36 cellular contexts compared by ENCODE assay signal in the genomic region with DNA sequence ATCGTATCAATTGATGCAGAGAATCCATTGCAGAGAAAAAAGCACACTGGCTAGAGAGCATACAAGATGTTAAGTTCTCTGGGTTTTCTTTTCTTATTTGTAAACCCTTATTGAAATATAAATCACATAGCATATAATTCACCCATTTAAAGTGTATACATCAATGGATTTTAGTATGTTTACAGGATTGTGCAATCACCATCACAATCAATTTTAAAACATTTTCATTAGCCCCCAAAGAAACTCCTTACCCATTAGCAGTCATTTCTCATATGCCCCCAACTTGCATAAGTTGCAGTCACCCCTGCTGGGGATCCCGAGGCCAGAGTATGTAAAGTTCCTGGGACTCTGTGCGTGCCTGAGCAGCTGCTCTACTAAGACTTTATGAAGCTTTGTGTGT.
"Had no signal": no experiment of that assay in that cellular context is flagged by ENCODE, and none has a peak within 500 bp of the region (broad histone marks: within the 10 kb centered on the region; RNA-seq: fewer than 3 reads in every experiment).

No MANE protein-coding gene starts in this region.

- H3K4me1 Mint-ChIP-seq: activated B cell treated with CpG ODN at 0.5 μM for 24 hours; activated CD4-positive, alpha-beta T cell treated with anti-CD3 and anti-CD28 coated beads, Interleukin-2, amount 10 ng/mL, durations not matched to agents 24 days and 14 days; activated naive CD8-positive, alpha-beta T cell treated with anti-CD3 and anti-CD28 coated beads for 36 hours; activated T-helper 17 cell treated with anti-CD3 and anti-CD28 coated beads, Interleukin-2, amount 50 U/mL, for 72 hours had no signal

- H3K9me3 Mint-ChIP-seq: activated B cell treated with CpG ODN at 0.5 μM for 24 hours; activated CD4-positive, alpha-beta memory T cell treated with anti-CD3 and anti-CD28 coated beads for 36 hours; activated CD4-positive, alpha-beta T cell treated with anti-CD3 and anti-CD28 coated beads, Interleukin-2, amount 10 ng/mL, durations not matched to agents 24 days and 14 days; activated CD8-positive, alpha-beta T cell treated with anti-CD3 and anti-CD28 coated beads for 36 hours; activated naive CD4-positive, alpha-beta T cell treated with anti-CD3 and anti-CD28 coated beads for 36 hours; activated naive CD4-positive, alpha-beta T cell treated with anti-CD3 and anti-CD28 coated beads, Interleukin-2, amount 50 U/mL, for 72 hours; activated naive CD8-positive, alpha-beta T cell treated with anti-CD3 and anti-CD28 coated beads for 36 hours; activated T-cell treated with anti-CD3 and anti-CD28 coated beads, Interleukin-2, amount 50 U/mL, for 4 hours; activated T-helper 1 cell treated with anti-CD3 and anti-CD28 coated beads, Interleukin-12 subunit alpha, Interleukin-12 subunit beta, Interleukin-2, Interleukin-4 antibody, amounts not matched to agents 30 ng/mL and 10 ng/mL and 1 ng/mL, durations not matched to agents 14 hours and 24 hours and 36 hours; activated T-helper 17 cell treated with anti-CD3 and anti-CD28 coated beads, Interleukin-2, amount 50 U/mL, for 72 hours; T-helper 1 cell treated with Interleukin-12 subunit alpha and Interleukin-12 subunit beta and Interleukin-4 antibody, amounts not matched to agents 30 μg/mL and 1 μg/mL, for 36 hours; T-helper 2 cell treated with Interferon-gamma antibody and Interleukin-4, amounts not matched to agents 5 μg/mL and 100 μg/mL, for 36 hours had no signal

- H3K27ac Mint-ChIP-seq: activated B cell treated with CpG ODN at 0.5 μM for 24 hours; activated CD4-positive, alpha-beta memory T cell treated with anti-CD3 and anti-CD28 coated beads for 36 hours; activated CD4-positive, alpha-beta T cell treated with anti-CD3 and anti-CD28 coated beads, Interleukin-2, amount 10 ng/mL, durations not matched to agents 24 days and 14 days; activated CD8-positive, alpha-beta T cell treated with anti-CD3 and anti-CD28 coated beads for 36 hours; activated naive CD4-positive, alpha-beta T cell treated with anti-CD3 and anti-CD28 coated beads for 36 hours; activated naive CD4-positive, alpha-beta T cell treated with anti-CD3 and anti-CD28 coated beads, Interleukin-2, amount 50 U/mL, for 72 hours; activated naive CD8-positive, alpha-beta T cell treated with anti-CD3 and anti-CD28 coated beads for 36 hours; activated T-cell treated with anti-CD3 and anti-CD28 coated beads, Interleukin-2, amount 50 U/mL, for 72 hours; activated T-helper 1 cell treated with anti-CD3 and anti-CD28 coated beads, Interleukin-12 subunit alpha, Interleukin-12 subunit beta, Interleukin-2, Interleukin-4 antibody, amounts not matched to agents 30 ng/mL and 10 ng/mL and 1 ng/mL, durations not matched to agents 14 hours and 24 hours and 36 hours; activated T-helper 17 cell treated with anti-CD3 and anti-CD28 coated beads, Interleukin-2, amount 50 U/mL, for 72 hours; T-helper 1 cell treated with Interleukin-12 subunit alpha and Interleukin-12 subunit beta and Interleukin-4 antibody, amounts not matched to agents 30 μg/mL and 1 μg/mL, for 36 hours; T-helper 2 cell treated with Interferon-gamma antibody and Interleukin-4, amounts not matched to agents 5 μg/mL and 100 μg/mL, for 36 hours had no signal

- H3K9me3 ChIP-seq: adrenal gland, body of pancreas, breast epithelium had no signal

- H3K36me3 Mint-ChIP-seq: activated CD4-positive, alpha-beta memory T cell treated with anti-CD3 and anti-CD28 coated beads for 36 hours; activated naive CD4-positive, alpha-beta T cell treated with anti-CD3 and anti-CD28 coated beads, Interleukin-2, amount 50 U/mL, for 72 hours; activated naive CD8-positive, alpha-beta T cell treated with anti-CD3 and anti-CD28 coated beads for 36 hours had no signal

- ATAC-seq: activated CD8-positive, alpha-beta T cell treated with anti-CD3 and anti-CD28 coated beads for 36 hours; activated naive CD4-positive, alpha-beta T cell treated with anti-CD3 and anti-CD28 coated beads, Interleukin-2, amount 50 U/mL, for 72 hours; activated T-cell treated with anti-CD3 and anti-CD28 coated beads, Interleukin-2, amount 50 U/mL, for 4 hours; activated T-cell treated with anti-CD3 and anti-CD28 coated beads, Interleukin-2, amount 50 U/mL, for 72 hours; activated T-helper 17 cell treated with anti-CD3 and anti-CD28 coated beads, Interleukin-2, amount 50 U/mL, for 72 hours; body of pancreas had no signal

- H3K4me3 ChIP-seq: adrenal gland, body of pancreas, breast epithelium had no signal

- H3K27ac ChIP-seq: adrenal gland, body of pancreas, brain microvascular endothelial cell, breast epithelium, VCaP had no signal

- DNase-seq: activated B cell treated with CpG ODN at 0.5 μM for 24 hours; activated CD4-positive, alpha-beta memory T cell treated with anti-CD3 and anti-CD28 coated beads for 36 hours; activated CD4-positive, alpha-beta T cell treated with anti-CD3 and anti-CD28 coated beads for 4 hours; activated CD4-positive, alpha-beta T cell treated with anti-CD3 and anti-CD28 coated beads, Interleukin-2, amount 10 ng/mL, durations not matched to agents 24 days and 14 days; activated CD4-positive, alpha-beta T cell treated with anti-CD3 and anti-CD28 coated beads, Interleukin-2, amount 50 U/mL, for 1 hour; activated CD4-positive, alpha-beta T cell treated with anti-CD3 and anti-CD28 coated beads, Interleukin-2, amount 50 U/mL, for 4 hours; activated CD4-positive, CD25-positive, alpha-beta regulatory T cell treated with anti-CD3 and anti-CD28 coated beads, Interleukin-2, amount 50 U/mL, for 72 hours; activated CD8-positive, alpha-beta memory T cell treated with anti-CD3 and anti-CD28 coated beads, Interleukin-2, amount 50 U/mL, for 4 hours; activated CD8-positive, alpha-beta T cell treated with anti-CD3 and anti-CD28 coated beads for 36 hours; activated effector memory CD4-positive, alpha-beta T cell treated with anti-CD3 and anti-CD28 coated beads, Interleukin-2, amount 50 U/mL, for 16 hours; activated gamma-delta T cell treated with Interleukin-2 at 50 U/mL for 16 hours; activated naive CD4-positive, alpha-beta T cell; activated naive CD4-positive, alpha-beta T cell treated with anti-CD3 and anti-CD28 coated beads for 36 hours; activated naive CD4-positive, alpha-beta T cell treated with anti-CD3 and anti-CD28 coated beads, Interleukin-2, amount 50 U/mL, for 16 hours; activated naive CD8-positive, alpha-beta T cell treated with anti-CD3 and anti-CD28 coated beads for 36 hours; activated T-cell treated with anti-CD3 and anti-CD28 coated beads for 4 hours; activated T-cell treated with anti-CD3 and anti-CD28 coated beads, Interleukin-2, amount 50 U/mL, for 1 hour; activated T-cell treated with anti-CD3 and anti-CD28 coated beads, Interleukin-2, amount 50 U/mL, for 4 hours; activated T-cell treated with anti-CD3 and anti-CD28 coated beads, Interleukin-2, amount 50 U/mL, for 72 hours; adrenal gland; amniotic stem cell; aorta; body of pancreas; brain microvascular endothelial cell; central memory CD4-positive, alpha-beta T cell; T-helper 1 cell; T-helper 2 cell; T-helper 9 cell had no signal

- H3K4me1 ChIP-seq: adrenal gland, body of pancreas, breast epithelium had no signal

- H3K4me3 Mint-ChIP-seq: activated B cell treated with CpG ODN at 0.5 μM for 24 hours; activated CD4-positive, alpha-beta memory T cell treated with anti-CD3 and anti-CD28 coated beads for 36 hours; activated CD4-positive, alpha-beta T cell treated with anti-CD3 and anti-CD28 coated beads, Interleukin-2, amount 10 ng/mL, durations not matched to agents 24 days and 14 days; activated CD8-positive, alpha-beta T cell treated with anti-CD3 and anti-CD28 coated beads for 36 hours; activated naive CD4-positive, alpha-beta T cell treated with anti-CD3 and anti-CD28 coated beads for 36 hours; activated naive CD8-positive, alpha-beta T cell treated with anti-CD3 and anti-CD28 coated beads for 36 hours; activated T-cell treated with anti-CD3 and anti-CD28 coated beads, Interleukin-2, amount 50 U/mL, for 4 hours; activated T-cell treated with anti-CD3 and anti-CD28 coated beads, Interleukin-2, amount 50 U/mL, for 72 hours; activated T-helper 1 cell treated with anti-CD3 and anti-CD28 coated beads, Interleukin-12 subunit alpha, Interleukin-12 subunit beta, Interleukin-2, Interleukin-4 antibody, amounts not matched to agents 30 ng/mL and 10 ng/mL and 1 ng/mL, durations not matched to agents 14 hours and 24 hours and 36 hours; activated T-helper 17 cell treated with anti-CD3 and anti-CD28 coated beads, Interleukin-2, amount 50 U/mL, for 72 hours; T-helper 1 cell treated with Interleukin-12 subunit alpha and Interleukin-12 subunit beta and Interleukin-4 antibody, amounts not matched to agents 30 μg/mL and 1 μg/mL, for 36 hours; T-helper 2 cell treated with Interferon-gamma antibody and Interleukin-4, amounts not matched to agents 5 μg/mL and 100 μg/mL, for 36 hours had no signal

- H3K36me3 ChIP-seq: adrenal gland, brain microvascular endothelial cell, breast epithelium had no signal

- FAIRE-seq: TTC549 had no signal

- H3K27me3 ChIP-seq: brain microvascular endothelial cell had no signal
